ENCODE assay signal across 10 cellular contexts in the genomic region with DNA sequence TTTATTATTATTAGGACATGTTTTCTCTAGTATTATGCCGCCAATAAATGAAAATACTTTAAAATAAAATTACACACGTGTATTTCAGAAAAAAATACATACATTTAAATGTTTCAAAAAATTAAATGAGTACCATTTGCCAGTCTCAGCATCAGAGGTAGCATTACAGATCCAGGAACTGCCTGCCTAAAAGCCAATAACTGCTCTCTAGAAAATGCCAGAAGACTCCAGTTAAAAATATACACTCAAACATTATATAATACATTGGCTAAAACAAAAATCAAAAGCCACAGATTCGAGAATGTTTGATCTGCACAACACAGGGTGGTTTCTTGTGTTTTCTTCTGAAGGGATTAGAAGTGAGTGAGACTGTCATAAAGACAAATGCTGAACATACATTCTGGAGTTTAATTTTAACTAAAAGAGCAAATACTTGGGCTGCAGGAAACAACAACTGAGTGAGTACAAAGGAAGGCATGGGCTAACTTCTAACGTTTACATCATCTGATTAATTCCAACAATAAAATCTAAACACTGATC.
A peak's percentile ranks its signal among the peaks of the same experiment; 100 is the strongest.
DNase-seq lines count a peak whose midpoint lies in the region; ATAC-seq and TF ChIP-seq lines count a peak whose summit lies in the region.
"Had no signal": no experiment of that assay in that cellular context is flagged by ENCODE, and none has a peak within 500 bp of the region (broad histone marks: within the 10 kb centered on the region; RNA-seq: fewer than 3 reads in every experiment).

No MANE protein-coding gene starts in this region.

- POLR2A ChIA-PET in activated CD4-positive, alpha-beta T cell treated with anti-CD3 and anti-CD28 coated beads for 36 hours (lab: Charles Lee), result no interaction called here

- peaks cover 4% of the 10 kb centered on the region for H3K27me3 Mint-ChIP-seq in activated CD4-positive, alpha-beta T cell treated with anti-CD3 and anti-CD28 coated beads for 36 hours
- no peaks in the 10 kb centered on the region for H3K27me3 Mint-ChIP-seq in activated T-helper 2 cell treated with anti-CD3 and anti-CD28 coated beads, Interferon-gamma antibody, Interleukin-2, Interleukin-4, amounts not matched to agents 10 μg/mL and 5 μg/mL and 100 μg/mL, durations not matched to agents 14 hours and 24 hours and 36 hours (ENCODE audit: low read depth)

- ATAC-seq in activated CD4-positive, alpha-beta T cell treated with anti-CD3 and anti-CD28 coated beads for 36 hours, result no peak
- peak; percentile 38 for ATAC-seq in left lobe of liver
- no peak for ATAC-seq in GM21447 (IDR thresholded peaks at IDR 0.05; ENCODE audit: unreplicated experiment)

- H3K36me3 ChIP-seq in stomach, result no peaks in the 10 kb centered on the region

- TF ChIP-seq CTCF in stomach (IDR thresholded peaks at IDR 0.05), result no peak

- no peak overlapping the region for H3K4me3 Mint-ChIP-seq in activated CD4-positive, alpha-beta T cell treated with anti-CD3 and anti-CD28 coated beads for 36 hours
- peak overlapping the region; percentile 62 for H3K4me3 Mint-ChIP-seq in activated T-helper 2 cell treated with anti-CD3 and anti-CD28 coated beads, Interferon-gamma antibody, Interleukin-2, Interleukin-4, amounts not matched to agents 10 μg/mL and 5 μg/mL and 100 μg/mL, durations not matched to agents 14 hours and 24 hours and 36 hours (ENCODE audit: low read depth)

- DNase-seq in activated CD4-positive, alpha-beta T cell treated with anti-CD3 and anti-CD28 coated beads for 36 hours, result no peak
- DNase-seq in activated CD4-positive, alpha-beta T cell treated with anti-CD3 and anti-CD28 coated beads, Interleukin-2, amount 50 U/mL, for 48 hours, result no peak
- DNase-seq in activated T-helper 2 cell treated with anti-CD3 and anti-CD28 coated beads, Interferon-gamma antibody, Interleukin-2, Interleukin-4, amounts not matched to agents 10 μg/mL and 5 μg/mL and 100 μg/mL, durations not matched to agents 14 hours and 24 hours and 36 hours (ENCODE audit: low spot score), result no peak
- DNase-seq in left lobe of liver (ENCODE audit: low spot score), result no peak
- DNase-seq in stomach, result no peak
- DNase-seq in NCI-H2081 treated with DMSO at 0.1 percent for 48 hours (lab: John Stamatoyannopoulos, UW), result no peak
- no peak for DNase-seq in COLO829 (ENCODE audit: low spot score)
- DNase-seq: head of caudate nucleus had no signal

- peaks cover 12 to 49% (median 36%) of the 10 kb centered on the region in 4 donors for H3K4me1 ChIP-seq in stomach

- intact Hi-C loops in activated CD4-positive, alpha-beta T cell treated with anti-CD3 and anti-CD28 coated beads for 36 hours (cut with DNase I, micrococcal nuclease), result no loop called here
- intact Hi-C loops in activated T-helper 2 cell treated with anti-CD3 and anti-CD28 coated beads, Interferon-gamma antibody, Interleukin-2, Interleukin-4, amounts not matched to agents 10 μg/mL and 5 μg/mL and 100 μg/mL, durations not matched to agents 14 hours and 24 hours and 36 hours (cut with micrococcal nuclease), result no loop called here
- intact Hi-C loops in stomach (cut with DNase I; ENCODE audit: low total_unique reads), result no loop called here

- H3K4me1 Mint-ChIP-seq in activated CD4-positive, alpha-beta T cell treated with anti-CD3 and anti-CD28 coated beads for 36 hours, result peaks cover 24% of the 10 kb centered on the region
- peaks cover 35% of the 10 kb centered on the region for H3K4me1 Mint-ChIP-seq in activated T-helper 2 cell treated with anti-CD3 and anti-CD28 coated beads, Interferon-gamma antibody, Interleukin-2, Interleukin-4, amounts not matched to agents 10 μg/mL and 5 μg/mL and 100 μg/mL, durations not matched to agents 14 hours and 24 hours and 36 hours (ENCODE audit: low read depth)

- WGBS in stomach, 5 donors, result 22 to 35% (median 29%) methylated on average over 4 of the region's 4 CpGs

- no peaks in the 10 kb centered on the region for H3K9me3 ChIP-seq in stomach

- no peak overlapping the region for H3K4me3 ChIP-seq in stomach

- CTCF ChIA-PET in activated CD4-positive, alpha-beta T cell treated with anti-CD3 and anti-CD28 coated beads for 36 hours (lab: Charles Lee), result interaction anchor here (0.6 to 0.9 kb wide), 2 partner anchors 17 to 108 kb away, joined by 3 to 4 read pairs; no protein-coding TSS in a partner anchor

- peak overlapping the region; percentile 56 for H3K27ac Mint-ChIP-seq in activated CD4-positive, alpha-beta T cell treated with anti-CD3 and anti-CD28 coated beads for 36 hours
- peak overlapping the region; percentile 70 for H3K27ac Mint-ChIP-seq in activated T-helper 2 cell treated with anti-CD3 and anti-CD28 coated beads, Interferon-gamma antibody, Interleukin-2, Interleukin-4, amounts not matched to agents 10 μg/mL and 5 μg/mL and 100 μg/mL, durations not matched to agents 14 hours and 24 hours and 36 hours

- H3K9me3 Mint-ChIP-seq in activated CD4-positive, alpha-beta T cell treated with anti-CD3 and anti-CD28 coated beads for 36 hours (ENCODE audit: low read depth), result no peaks in the 10 kb centered on the region
- no peaks in the 10 kb centered on the region for H3K9me3 Mint-ChIP-seq in activated T-helper 2 cell treated with anti-CD3 and anti-CD28 coated beads, Interferon-gamma antibody, Interleukin-2, Interleukin-4, amounts not matched to agents 10 μg/mL and 5 μg/mL and 100 μg/mL, durations not matched to agents 14 hours and 24 hours and 36 hours

- H3K27me3 ChIP-seq in stomach, result no peaks in the 10 kb centered on the region

- peaks cover 7% of the 10 kb centered on the region for H3K36me3 Mint-ChIP-seq in activated CD4-positive, alpha-beta T cell treated with anti-CD3 and anti-CD28 coated beads for 36 hours (ENCODE audit: low read depth)
- H3K36me3 Mint-ChIP-seq in activated T-helper 2 cell treated with anti-CD3 and anti-CD28 coated beads, Interferon-gamma antibody, Interleukin-2, Interleukin-4, amounts not matched to agents 10 μg/mL and 5 μg/mL and 100 μg/mL, durations not matched to agents 14 hours and 24 hours and 36 hours (ENCODE audit: low read depth), result peaks cover 10% of the 10 kb centered on the region

- no peak for TF ChIP-seq POLR2A in stomach (IDR thresholded peaks at IDR 0.05)

- TF ChIP-seq EP300 in stomach (IDR thresholded peaks at IDR 0.05), result no peak

- H3K27ac ChIP-seq in stomach, result peak overlapping the region in 4 of 5 donors; percentile 56 to 76 (median 76)
- H3K27ac ChIP-seq: KMS-11 had no signal
